Comparison of ENCODE assay signal across 28 cellular contexts in genomic region chr6:161018165-161018564, GRCh38.
"Had no signal": no experiment of that assay in that cellular context is flagged by ENCODE, and none has a peak within 500 bp of the region (broad histone marks: within the 10 kb centered on the region; RNA-seq: fewer than 3 reads in every experiment).

No MANE protein-coding gene starts in this region.

- H3K27me3 ChIP-seq: colonic mucosa, gastrocnemius medialis, heart left ventricle, neural progenitor cell, right atrium auricular region, suprapubic skin had no signal

- H3K4me3 Mint-ChIP-seq: central memory CD8-positive, alpha-beta T cell; dendritic cell treated with granulocyte-macrophage colony-stimulating factor and Interleukin-4, amounts not matched to agents 40 ng/mL and 50 ng/mL, for 4 days; endodermal cell; memory B cell; naive B cell; natural killer cell treated with Interleukin-12 subunit alpha and Interleukin-12 subunit beta and Interleukin-15 and Interleukin-18, amount 100 ng/mL, for 72 hours; neural progenitor cell; stimulated activated memory B cell treated with anti-CD40 and anti-IgM and Interleukin-4, amounts not matched to agents 10 μg/mL and 1 μg/mL and 100 μg/mL, for 72 hours; stimulated activated naive CD8-positive, alpha-beta T cell treated with anti-CD3 and anti-CD28 coated beads, Interleukin-15, Interleukin-2, amounts not matched to agents 100 ng/mL and 50 ng/mL, for 24 hours had no signal

- ATAC-seq: esophagus mucosa; gastrocnemius medialis; heart left ventricle; left colon; left ventricle myocardium superior; mucosa of descending colon; natural killer cell treated with Interleukin-12 subunit alpha and Interleukin-12 subunit beta and Interleukin-15 and Interleukin-18, amount 100 ng/mL, for 72 hours; sciatic nerve; stimulated activated memory B cell treated with anti-CD40 and anti-IgM and Interleukin-4, amounts not matched to agents 10 μg/mL and 1 μg/mL and 100 μg/mL, for 72 hours had no signal

- H3K9me3 ChIP-seq: colonic mucosa, gastrocnemius medialis, heart left ventricle, lower lobe of right lung, mucosa of descending colon, prostate gland, right atrium auricular region, suprapubic skin had no signal

- H3K27ac Mint-ChIP-seq: dendritic cell treated with granulocyte-macrophage colony-stimulating factor and Interleukin-4, amounts not matched to agents 40 ng/mL and 50 ng/mL, for 4 days; endodermal cell; memory B cell; natural killer cell treated with Interleukin-12 subunit alpha and Interleukin-12 subunit beta and Interleukin-15 and Interleukin-18, amount 100 ng/mL, for 72 hours; neural progenitor cell; stimulated activated memory B cell treated with anti-CD40 and anti-IgM and Interleukin-4, amounts not matched to agents 10 μg/mL and 1 μg/mL and 100 μg/mL, for 72 hours; stimulated activated naive CD8-positive, alpha-beta T cell treated with anti-CD3 and anti-CD28 coated beads, Interleukin-15, Interleukin-2, amounts not matched to agents 100 ng/mL and 50 ng/mL, for 24 hours had no signal

- H3K4me1 Mint-ChIP-seq: neural progenitor cell had no signal

- H3K27me3 Mint-ChIP-seq: central memory CD8-positive, alpha-beta T cell; dendritic cell treated with granulocyte-macrophage colony-stimulating factor and Interleukin-4, amounts not matched to agents 40 ng/mL and 50 ng/mL, for 4 days; memory B cell; naive B cell; natural killer cell treated with Interleukin-12 subunit alpha and Interleukin-12 subunit beta and Interleukin-15 and Interleukin-18, amount 100 ng/mL, for 72 hours; stimulated activated memory B cell treated with anti-CD40 and anti-IgM and Interleukin-4, amounts not matched to agents 10 μg/mL and 1 μg/mL and 100 μg/mL, for 72 hours; stimulated activated naive CD8-positive, alpha-beta T cell treated with anti-CD3 and anti-CD28 coated beads, Interleukin-15, Interleukin-2, amounts not matched to agents 100 ng/mL and 50 ng/mL, for 24 hours had no signal

- H3K36me3 ChIP-seq: colonic mucosa, gastrocnemius medialis, heart left ventricle, lower lobe of right lung, neural progenitor cell, prostate gland, right atrium auricular region, suprapubic skin had no signal

- H3K36me3 Mint-ChIP-seq: naive B cell; natural killer cell treated with Interleukin-12 subunit alpha and Interleukin-12 subunit beta and Interleukin-15 and Interleukin-18, amount 100 ng/mL, for 72 hours had no signal

- H3K27ac ChIP-seq: colonic mucosa, epithelial cell of prostate, gastrocnemius medialis, heart left ventricle, lower lobe of right lung, neural progenitor cell, parathyroid adenoma, prostate gland, right atrium auricular region, suprapubic skin had no signal

- H3K4me1 ChIP-seq: colonic mucosa, lower lobe of right lung, prostate gland had no signal

- H3K4me3 ChIP-seq: colonic mucosa, gastrocnemius medialis, heart left ventricle, lower lobe of right lung, mucosa of descending colon, neural progenitor cell, prostate gland, right atrium auricular region, suprapubic skin had no signal

- DNase-seq: colonic mucosa; effector CD8-positive, alpha-beta T cell; endodermal cell; foreskin fibroblast; gastrocnemius medialis; heart left ventricle; hippocampal formation; left colon; left ventricle myocardium superior; lower lobe of right lung; mucosa of descending colon; naive B cell; stimulated activated CD4-positive, alpha-beta T cell treated with anti-CD3 and anti-CD28 coated beads, Interleukin-4, amount 100 ng/mL, for 4 hours; trophoblast cell had no signal

- H3K9me3 Mint-ChIP-seq: central memory CD8-positive, alpha-beta T cell; dendritic cell treated with granulocyte-macrophage colony-stimulating factor and Interleukin-4, amounts not matched to agents 40 ng/mL and 50 ng/mL, for 4 days; endodermal cell; memory B cell; natural killer cell treated with Interleukin-12 subunit alpha and Interleukin-12 subunit beta and Interleukin-15 and Interleukin-18, amount 100 ng/mL, for 72 hours; stimulated activated memory B cell treated with anti-CD40 and anti-IgM and Interleukin-4, amounts not matched to agents 10 μg/mL and 1 μg/mL and 100 μg/mL, for 72 hours; stimulated activated naive CD8-positive, alpha-beta T cell treated with anti-CD3 and anti-CD28 coated beads, Interleukin-15, Interleukin-2, amounts not matched to agents 100 ng/mL and 50 ng/mL, for 24 hours had no signal
